2 cellular contexts compared by ENCODE assay signal in genomic region chrX:40040686-40041461, GRCh38.
TF ChIP-seq lines count a peak whose summit lies in the region.

No MANE protein-coding gene starts in this region.

TF ChIP-seq in SK-N-SH, 30 proteins besides CTCF, POLR2A, EP300 and RAD21 (continued from another document):
- TF ChIP-seq NFIC (IDR thresholded peaks at IDR 0.05; ENCODE audit: borderline replicate concordance) (no peak), TCF12 (IDR thresholded peaks at IDR 0.05) (no peak), ZBTB33 (IDR thresholded peaks at IDR 0.05; ENCODE audit: borderline replicate concordance, low read depth) (no peak), MXI1 (IDR thresholded peaks at IDR 0.05; ENCODE audit: low read depth, low read length) (no peak), SIN3A (IDR thresholded peaks at IDR 0.05; ENCODE audit: borderline replicate concordance, low read depth, low read length) (no peak), RXRA (IDR thresholded peaks at IDR 0.05; ENCODE audit: borderline replicate concordance, low read depth) (no peak), REST (IDR thresholded peaks at IDR 0.05; ENCODE audit: low read depth, low read length) (no peak)
TF ChIP-seq in SK-N-SH: peak in this region for 0.

TF ChIP-seq in GM23338, 12 proteins besides CTCF, POLR2A, EP300 and RAD21 (continued from another document):
- TF ChIP-seq ZNF462 (CRISPR knock-in tag; IDR thresholded peaks at IDR 0.05) (no peak), POLR2AphosphoS5 (IDR thresholded peaks at IDR 0.05; ENCODE audit: low read depth) (no peak), EZH2 (IDR thresholded peaks at IDR 0.05; ENCODE audit: low read depth, unreplicated experiment) (no peak), EZH2phosphoT487 (IDR thresholded peaks at IDR 0.05; ENCODE audit: unreplicated experiment) (no peak), NANOG (IDR thresholded peaks at IDR 0.05; ENCODE audit: borderline replicate concordance) (no peak), JUNB (IDR thresholded peaks at IDR 0.05; ENCODE audit: unreplicated experiment) (no peak), ZNF331 (CRISPR knock-in tag; IDR thresholded peaks at IDR 0.05; ENCODE audit: low read depth) (no peak), ZNF114 (CRISPR knock-in tag; IDR thresholded peaks at IDR 0.05) (no peak), STAT1 (IDR thresholded peaks at IDR 0.05; ENCODE audit: unreplicated experiment) (no peak)
TF ChIP-seq in GM23338: peak in this region for 0.
